Comparison of ENCODE assay signal across 1 cellular context in genomic region chr17:82520041-82520910, GRCh38.
TF ChIP-seq lines count a peak whose summit lies in the region.

No MANE protein-coding gene starts in this region.

TF ChIP-seq in HepG2, 621 proteins besides CTCF, POLR2A, EP300 and RAD21 (continued from another document and continues in another):
- TF ChIP-seq SNAPC4 (CRISPR knock-in tag; IDR thresholded peaks at IDR 0.05) (no peak), ZNF713 (CRISPR knock-in tag; IDR thresholded peaks at IDR 0.05) (no peak), TBL1XR1 (IDR thresholded peaks at IDR 0.05; ENCODE audit: borderline replicate concordance, low read length, partially characterized antibody) (no peak), NFKBIZ (CRISPR knock-in tag; IDR thresholded peaks at IDR 0.05) (no peak), ARHGAP35 (CRISPR knock-in tag; IDR thresholded peaks at IDR 0.05; ENCODE audit: borderline replicate concordance) (no peak), ZNF775 (CRISPR knock-in tag; IDR thresholded peaks at IDR 0.05; ENCODE audit: borderline replicate concordance) (no peak), ZNF180 (CRISPR knock-in tag; IDR thresholded peaks at IDR 0.05; ENCODE audit: borderline replicate concordance, low read depth) (no peak), AGO1 (IDR thresholded peaks at IDR 0.05; ENCODE audit: low read depth, low read length, poor library complexity, severe bottlenecking) (no peak), ADNP (CRISPR knock-in tag; IDR thresholded peaks at IDR 0.05) (no peak), MTA3 (CRISPR knock-in tag; IDR thresholded peaks at IDR 0.05) (no peak), CAMTA2 (CRISPR knock-in tag; IDR thresholded peaks at IDR 0.05; ENCODE audit: borderline replicate concordance) (no peak), RBM39 (IDR thresholded peaks at IDR 0.05; ENCODE audit: low read depth, low read length, poor library complexity, severe bottlenecking) (peak; percentile 39), HOMEZ (CRISPR knock-in tag; IDR thresholded peaks at IDR 0.05; ENCODE audit: low read depth) (no peak), SP2 (CRISPR knock-in tag; IDR thresholded peaks at IDR 0.05) (no peak), ZGPAT (CRISPR knock-in tag; IDR thresholded peaks at IDR 0.05) (peak; percentile 41; the same call in 1 of the 2 replicates), ZNF556 (CRISPR knock-in tag; IDR thresholded peaks at IDR 0.05; ENCODE audit: borderline replicate concordance) (no peak), EED (CRISPR knock-in tag; IDR thresholded peaks at IDR 0.05) (peak; percentile 67; the same call in 1 of the 2 replicates), USF2 (IDR thresholded peaks at IDR 0.05; ENCODE audit: low read depth, low read length) (no peak), USF2 (CRISPR knock-in tag; IDR thresholded peaks at IDR 0.05; ENCODE audit: borderline replicate concordance) (no peak), ZNF24 (IDR thresholded peaks at IDR 0.05) (no peak), IKZF5 (CRISPR knock-in tag; IDR thresholded peaks at IDR 0.05) (no peak), GABPA (IDR thresholded peaks at IDR 0.05; ENCODE audit: low read depth, low read length) (no peak), GABPA (CRISPR knock-in tag; IDR thresholded peaks at IDR 0.05; ENCODE audit: low read depth) (no peak), ZNF275 (CRISPR knock-in tag; IDR thresholded peaks at IDR 0.05; ENCODE audit: borderline replicate concordance) (peak; percentile 42; the same call in 1 of the 2 replicates), ASH2L (IDR thresholded peaks at IDR 0.05; ENCODE audit: insufficient read length, low read depth, low read length) (peak; percentile 61), ZNF549 (CRISPR knock-in tag; IDR thresholded peaks at IDR 0.05) (no peak), ZNF430 (CRISPR knock-in tag; IDR thresholded peaks at IDR 0.05) (no peak), ZNF850 (CRISPR knock-in tag; conservative IDR thresholded peaks at IDR 0.05) (no peak; the same call in 1 of the 2 replicates), THAP7 (CRISPR knock-in tag; IDR thresholded peaks at IDR 0.05) (no peak), TCF7L2 (IDR thresholded peaks at IDR 0.05; ENCODE audit: low read depth, low read length) (no peak), ZNF589 (CRISPR knock-in tag; conservative IDR thresholded peaks at IDR 0.05) (no peak), CCDC6 (CRISPR knock-in tag; IDR thresholded peaks at IDR 0.05) (no peak), HDAC1 (CRISPR knock-in tag; IDR thresholded peaks at IDR 0.05) (peak; percentile 59), ZNF639 (CRISPR knock-in tag; conservative IDR thresholded peaks at IDR 0.05) (no peak), SYNCRIP (IDR thresholded peaks at IDR 0.05; ENCODE audit: insufficient read depth, low read depth, low read length) (no peak), SAP130 (CRISPR knock-in tag; IDR thresholded peaks at IDR 0.05; ENCODE audit: low read depth) (peak; percentile 83), ZNF569 (CRISPR knock-in tag; IDR thresholded peaks at IDR 0.05; ENCODE audit: borderline replicate concordance) (no peak), HHEX (CRISPR knock-in tag; IDR thresholded peaks at IDR 0.05) (no peak), U2AF1 (optimal IDR thresholded peaks at IDR 0.05; ENCODE audit: low read depth, low read length) (no peak), TCF12 (IDR thresholded peaks at IDR 0.05) (no peak), TCF12 (CRISPR knock-in tag; IDR thresholded peaks at IDR 0.05) (0 out of 2 replicates have a peak, but pooled peaks have one; percentile 41), ZNF670 (CRISPR knock-in tag; IDR thresholded peaks at IDR 0.05; ENCODE audit: borderline replicate concordance) (no peak), HCFC1 (IDR thresholded peaks at IDR 0.05; ENCODE audit: low read depth, low read length) (no peak), GFI1 (CRISPR knock-in tag; IDR thresholded peaks at IDR 0.05; ENCODE audit: borderline replicate concordance) (no peak), TFDP1 (CRISPR knock-in tag; IDR thresholded peaks at IDR 0.05; ENCODE audit: borderline replicate concordance) (0 out of 2 replicates have a peak, but pooled peaks have one; percentile 37), ZNF331 (CRISPR knock-in tag; IDR thresholded peaks at IDR 0.05) (no peak), ZFP36 (IDR thresholded peaks at IDR 0.05; ENCODE audit: borderline replicate concordance, low read depth, low read length, partially characterized antibody) (no peak), ZNF3 (CRISPR knock-in tag; IDR thresholded peaks at IDR 0.05) (no peak), SMARCC2 (IDR thresholded peaks at IDR 0.05) (no peak), GATAD2A (CRISPR knock-in tag; IDR thresholded peaks at IDR 0.05) (peak; percentile 42; the same call in 1 of the 2 replicates), ZNF841 (CRISPR knock-in tag; IDR thresholded peaks at IDR 0.05; ENCODE audit: borderline replicate concordance) (no peak), AHR (CRISPR knock-in tag; IDR thresholded peaks at IDR 0.05) (peak; percentile 43; the same call in 1 of the 2 replicates), JDP2 (CRISPR knock-in tag; IDR thresholded peaks at IDR 0.05; ENCODE audit: borderline replicate concordance) (no peak)
